ENCODE assay signal across 23 cellular contexts in genomic region chr10:102962259-102962658, GRCh38. TPM values are rescaled to one million over a fixed set of nuclear protein-coding genes. Genes with fewer than 3 reads are reported as not detected.
A peak's percentile ranks its signal among the peaks of the same experiment; 100 is the strongest.
DNase-seq lines count a peak whose midpoint lies in the region; FAIRE-seq and TF ChIP-seq lines count a peak whose summit lies in the region.
"Had no signal": no experiment of that assay in that cellular context is flagged by ENCODE, and none has a peak within 500 bp of the region (broad histone marks: within the 10 kb centered on the region; RNA-seq: fewer than 3 reads in every experiment).

No MANE protein-coding gene starts in this region.

- no peak overlapping the region for H3K27ac Mint-ChIP-seq in MCF 10A (ENCODE audit: low read depth, unreplicated experiment)
- H3K27ac Mint-ChIP-seq: B cell; CD8-positive, alpha-beta memory T cell; GM23338; HFFc6 had no signal

- in situ Hi-C loops in mammary epithelial cell (cut with MboI; ENCODE audit: low sequenced_read_pairs in 2 of 2) = no loop called here

- no TSS peak for BruUV-seq in mammary epithelial cell (replicated peaks; lab: Mats Ljungman, UMichigan)
- no TSS peak for BruUV-seq in MCF 10A (replicated peaks; lab: Mats Ljungman, UMichigan)

- H3K27me3 ChIP-seq in mammary epithelial cell (ENCODE audit: insufficient read depth, low read length) (no peaks in the 10 kb centered on the region), bronchial epithelial cell (ENCODE audit: control insufficient read depth, insufficient read depth, low read length) (no peaks in the 10 kb centered on the region), trophoblast cell (ENCODE audit: insufficient read depth, low read length) (no peaks in the 10 kb centered on the region)
- H3K27me3 ChIP-seq: BLaER1 treated with 17β-estradiol and CSF1 and Interleukin-3, amounts not matched to agents 10 nM and 100 nM had no signal

- no peak overlapping the region for H4K12ac ChIP-seq in trophoblast cell (ENCODE audit: low read depth, low read length)

- intact Hi-C loops in mammary epithelial cell (cut with micrococcal nuclease) (no loop called here), MCF 10A (cut with micrococcal nuclease) (no loop called here)

- TF ChIP-seq CTCF in mammary epithelial cell (conservative IDR thresholded peaks at IDR 0.05 in 1 of 2, IDR thresholded peaks at IDR 0.05 in 1 of 2; ENCODE audit: extremely low read depth in 1 of 2, insufficient read depth in 1 of 2, low read depth in 1 of 2, low read length in 2 of 2) = no peak
- TF ChIP-seq CTCF in MCF 10A (IDR thresholded peaks at IDR 0.05; ENCODE audit: unreplicated experiment) = no peak
- no peak for TF ChIP-seq CTCF in bronchial epithelial cell (IDR thresholded peaks at IDR 0.05; ENCODE audit: insufficient read depth, low read length, severe bottlenecking)

- H3K4me2 ChIP-seq in mammary epithelial cell (ENCODE audit: insufficient read depth, low read depth, low read length) (no peak overlapping the region), trophoblast cell (ENCODE audit: low read length) (no peak overlapping the region)
- H3K4me2 ChIP-seq: BLaER1 treated with 17β-estradiol and CSF1 and Interleukin-3, amounts not matched to agents 10 nM and 100 nM; GM23338 had no signal

- POLR2A ChIA-PET in MCF 10A (lab: Yijun Ruan, JAX) = no interaction called here

- FAIRE-seq in bronchial epithelial cell (lab: Jason Lieb, UNC) = no peak
- FAIRE-seq: H54, K562 had no signal

- H2AFZ ChIP-seq in mammary epithelial cell (ENCODE audit: low read depth, low read length) = no peak overlapping the region
- no peak overlapping the region for H2AFZ ChIP-seq in trophoblast cell (ENCODE audit: insufficient read depth, low read length, poor library complexity)
- H2AFZ ChIP-seq: GM23338 had no signal

- H3K4me3 Mint-ChIP-seq in MCF 10A (ENCODE audit: unreplicated experiment) = no peak overlapping the region
- H3K4me3 Mint-ChIP-seq: B cell; CD8-positive, alpha-beta memory T cell; GM23338; HFFc6 had no signal

- H4K20me1 ChIP-seq in mammary epithelial cell (ENCODE audit: insufficient read depth, low read length) = no peaks in the 10 kb centered on the region
- H4K20me1 ChIP-seq: BLaER1 treated with 17β-estradiol and CSF1 and Interleukin-3, amounts not matched to agents 10 nM and 100 nM had no signal

- no peak overlapping the region for H3K4me3 ChIP-seq in mammary epithelial cell (replicated peaks in 1 of 3; ENCODE audit: insufficient read depth in 1 of 3, low read depth in 2 of 3, low read length in 3 of 3)
- H3K4me3 ChIP-seq in bronchial epithelial cell (ENCODE audit: low read depth, low read length) = no peak overlapping the region
- H3K4me3 ChIP-seq in trophoblast cell (ENCODE audit: low read depth, low read length) = no peak overlapping the region
- H3K4me3 ChIP-seq: BLaER1 treated with 17β-estradiol and CSF1 and Interleukin-3, amounts not matched to agents 10 nM and 100 nM; GM23338; K562 had no signal

- H3K27ac ChIP-seq in mammary epithelial cell (ENCODE audit: insufficient read depth, low read depth, low read length) (no peak overlapping the region), trophoblast cell (ENCODE audit: low read depth, low read length) (no peak overlapping the region)
- H3K27ac ChIP-seq: 22Rv1; BLaER1 treated with 17β-estradiol and CSF1 and Interleukin-3, amounts not matched to agents 10 nM and 100 nM; HL-60 had no signal

- CTCF ChIA-PET in mammary epithelial cell (lab: Charles Lee; ENCODE audit: low non-redundant PET) (no interaction called here), MCF 10A (lab: Yijun Ruan, JAX) (interaction anchor here (0.6 kb wide), 1 partner anchor 65 kb away, joined by 4 read pairs; no protein-coding TSS in a partner anchor)

- no peak overlapping the region for H2BK12ac ChIP-seq in trophoblast cell (ENCODE audit: low read length)

- H3K9me3 ChIP-seq in mammary epithelial cell (replicated peaks; ENCODE audit: insufficient read depth, low read length) = no peaks in the 10 kb centered on the region
- H3K9me3 ChIP-seq in trophoblast cell (ENCODE audit: insufficient read depth, low read depth, low read length) = no peaks in the 10 kb centered on the region
- H3K9me3 ChIP-seq: BLaER1 treated with 17β-estradiol and CSF1 and Interleukin-3, amounts not matched to agents 10 nM and 100 nM had no signal

- H3K9ac ChIP-seq in mammary epithelial cell (ENCODE audit: insufficient read depth, low read length) (no peak overlapping the region), trophoblast cell (ENCODE audit: low read length) (no peak overlapping the region)
- H3K9ac ChIP-seq: BLaER1 treated with 17β-estradiol and CSF1 and Interleukin-3, amounts not matched to agents 10 nM and 100 nM had no signal

- whole genome bisulfite sequencing in mammary epithelial cell (ENCODE audit: low coverage, missing lambda C conversion rate) = 50% methylated on average over 1 of the region's 1 CpG
- WGBS in trophoblast cell (ENCODE audit: extremely low coverage, insufficient coverage, insufficient read length) = no CpG with 5 or more reads among the region's 1 CpG

- H3K4me1 ChIP-seq in mammary epithelial cell (ENCODE audit: insufficient read depth, low read length) = no peaks in the 10 kb centered on the region
- no peaks in the 10 kb centered on the region for H3K4me1 ChIP-seq in trophoblast cell (ENCODE audit: control insufficient read depth in 1 of 2, insufficient read depth in 2 of 2, low read length in 2 of 2)
- H3K4me1 ChIP-seq: BLaER1 treated with 17β-estradiol and CSF1 and Interleukin-3, amounts not matched to agents 10 nM and 100 nM had no signal

- no peak overlapping the region for H4K91ac ChIP-seq in trophoblast cell (ENCODE audit: low read depth, low read length)

- no peak overlapping the region for H2BK5ac ChIP-seq in trophoblast cell (ENCODE audit: low read depth, low read length, poor library complexity)

- no peaks in the 10 kb centered on the region for H3K9me3 Mint-ChIP-seq in MCF 10A (ENCODE audit: unreplicated experiment)
- H3K9me3 Mint-ChIP-seq: CD8-positive, alpha-beta memory T cell; GM23338; HFFc6 had no signal

- H2AK5ac ChIP-seq in trophoblast cell (ENCODE audit: low read length) = no peak overlapping the region

- no peaks in the 10 kb centered on the region for H3K79me1 ChIP-seq in trophoblast cell (ENCODE audit: low read length)

- no peaks in the 10 kb centered on the region for H3K27me3 Mint-ChIP-seq in MCF 10A (ENCODE audit: insufficient read depth, unreplicated experiment)
- H3K27me3 Mint-ChIP-seq: B cell; CD8-positive, alpha-beta memory T cell had no signal

- H2BK120ac ChIP-seq in trophoblast cell (ENCODE audit: insufficient read depth, low read length, poor library complexity) = no peak overlapping the region

- DNase-seq in mammary epithelial cell (peak; percentile 5), MCF 10A (ENCODE audit: unreplicated experiment) (no peak), M059J (ENCODE audit: low read depth) (peak; percentile 13), bronchial epithelial cell (ENCODE audit: low read depth) (peak; percentile 12), trophoblast cell (peak; percentile 23 to 74), AML-193 (lab: John Stamatoyannopoulos, UW) (no peak), NCI-H1048 (lab: John Stamatoyannopoulos, UW) (no peak)
- no peak for DNase-seq in stimulated activated naive CD4-positive, alpha-beta T cell treated with Interleukin-2 at 50 U/mL for 16 hours (lab: John Stamatoyannopoulos, UW)
- DNase-seq: CD8-positive, alpha-beta memory T cell; COR-L47; DMS 273 treated with DMSO at 0.1 percent for 48 hours; DMS53; DND-41; GF-D8; HCEC 1CT; HFFc6 had no signal

- H3K36me3 ChIP-seq in mammary epithelial cell (ENCODE audit: insufficient read depth, low read length) = no peaks in the 10 kb centered on the region
- H3K36me3 ChIP-seq in bronchial epithelial cell (ENCODE audit: control insufficient read depth, insufficient read depth, low read length) = no peaks in the 10 kb centered on the region
- H3K36me3 ChIP-seq in trophoblast cell (ENCODE audit: control insufficient read depth in 1 of 2, insufficient read depth in 2 of 2, low read length in 2 of 2) = no peaks in the 10 kb centered on the region
- H3K36me3 ChIP-seq: BLaER1 treated with 17β-estradiol and CSF1 and Interleukin-3, amounts not matched to agents 10 nM and 100 nM had no signal

- H4K8ac ChIP-seq in trophoblast cell (ENCODE audit: low read depth, low read length) = no peak overlapping the region

- H3K79me2 ChIP-seq in mammary epithelial cell (ENCODE audit: insufficient read depth, low read length) = no peaks in the 10 kb centered on the region
- no peaks in the 10 kb centered on the region for H3K79me2 ChIP-seq in trophoblast cell (ENCODE audit: control insufficient read depth, insufficient read depth, low read length, poor library complexity)

- H3K23ac ChIP-seq in trophoblast cell (ENCODE audit: low read length) = no peak overlapping the region

- no peak overlapping the region for H3K14ac ChIP-seq in trophoblast cell (ENCODE audit: low read length)

- H3K18ac ChIP-seq in trophoblast cell (ENCODE audit: low read length) = no peak overlapping the region

- H3K4ac ChIP-seq in trophoblast cell (ENCODE audit: low read depth, low read length) = no peak overlapping the region

- no peaks in the 10 kb centered on the region for H3K36me3 Mint-ChIP-seq in MCF 10A (ENCODE audit: insufficient read depth, unreplicated experiment)

- no peaks in the 10 kb centered on the region for H3K4me1 Mint-ChIP-seq in MCF 10A (ENCODE audit: insufficient read depth, unreplicated experiment)
- H3K4me1 Mint-ChIP-seq: B cell, GM23338 had no signal

- dilution Hi-C loops in mammary epithelial cell (cut with HindIII; ENCODE audit: low sequenced_read_pairs) = no loop called here

RNA-seq across cellular contexts. Expression of gene CNNM2, which starts 44.2 kb away (rescaled TPM):
- 1 to 10 TPM; 4.5 to 5.5 TPM for total RNA-seq in mammary epithelial cell
- 2.4 TPM for polyA plus RNA-seq in mammary epithelial cell
- polyA minus RNA-seq in mammary epithelial cell = 1.3 TPM
- 5.6 and 7.4 TPM in 2 replicates for total RNA-seq in MCF 10A (2022)
- 1.9 and 4.9 TPM in 2 replicates for total RNA-seq in M059J (2014; rRNA removed; shearing (Covaris generic))
- total RNA-seq in bronchial epithelial cell = 3.7 and 3.9 TPM in 2 replicates
- polyA plus RNA-seq in trophoblast cell (2013) = 15.2 and 16.5 TPM in 2 replicates

Comparison
In these comparisons a context has a peak if more than half of its experiments do, and no peak if none do; other contexts are left out.
1. DNase-seq: peak in mammary epithelial cell (single experiment), M059J (single experiment), bronchial epithelial cell (single experiment) and trophoblast cell (2 of 2); none in MCF 10A (single experiment), AML-193 (0 of 2), stimulated activated naive CD4-positive, alpha-beta T cell treated with Interleukin-2 at 50 U/mL for 16 hours (single experiment) and NCI-H1048 (single experiment).